Comparison of ENCODE assay signal across 31 cellular contexts in genomic region chr13:39422845-39423565, GRCh38.
DNase-seq lines count a peak whose midpoint lies in the region; ATAC-seq, FAIRE-seq and TF ChIP-seq lines count a peak whose summit lies in the region.
"Had no signal": no experiment of that assay in that cellular context is flagged by ENCODE, and none has a peak within 500 bp of the region (broad histone marks: within the 10 kb centered on the region; RNA-seq: fewer than 3 reads in every experiment).

No MANE protein-coding gene starts in this region.

- H3K9ac ChIP-seq in K562 (ENCODE audit: insufficient read depth in 1 of 2, low read depth in 2 of 2, low read length in 2 of 2), result no peak overlapping the region
- H3K9ac ChIP-seq: BLaER1 treated with 17β-estradiol and CSF1 and Interleukin-3, amounts not matched to agents 10 nM and 100 nM had no signal

- DNase-seq in EL (peak; percentile 10), LHCN-M2 (ENCODE audit: low read depth) (peak; percentile 12), K562 (ENCODE audit: extremely low read depth in 1 of 4, low spot score in 3 of 4) (no peak), foreskin fibroblast (peak; percentile 17 to 51), putamen (ENCODE audit: low spot score) (no peak), erythroblast (lab: John Stamatoyannopoulos, UW) (no peak), glomerular visceral epithelial cell (ENCODE audit: extremely low spot score) (no peak), NCI-H1092 treated with DMSO at 0.1 percent for 48 hours (lab: John Stamatoyannopoulos, UW) (no peak)
- DNase-seq: activated CD8-positive, alpha-beta memory T cell treated with anti-CD3 and anti-CD28 coated beads, Interleukin-2, amount 50 U/mL, for 48 hours; DND-41; gastrocnemius medialis; HFFc6; hippocampal formation; KG1; left lung; naive thymus-derived CD8-positive, alpha-beta T cell; NCI-H1048; NCI-H187; NCI-H2227 treated with DMSO at 0.1 percent for 48 hours; NCI-H774; retina; stimulated activated CD4-positive, alpha-beta T cell treated with anti-CD3 and anti-CD28 coated beads, Interleukin-2, amount 100 ng/mL, for 48 hours; substantia nigra had no signal

- no peaks in the 10 kb centered on the region for H3K36me3 ChIP-seq in K562 (ENCODE audit: control insufficient read depth, insufficient read depth, low read length)
- H3K36me3 ChIP-seq: ascending aorta; BLaER1 treated with 17β-estradiol and CSF1 and Interleukin-3, amounts not matched to agents 10 nM and 100 nM; gastrocnemius medialis; left lung had no signal

- no peaks in the 10 kb centered on the region for H3K4me1 ChIP-seq in K562 (replicated peaks in 1 of 2; ENCODE audit: control insufficient read depth in 2 of 2, insufficient read depth in 2 of 2, low read length in 2 of 2)
- H3K4me1 ChIP-seq: left lung had no signal

- H3K4me2 ChIP-seq in K562 (ENCODE audit: insufficient read depth, low read length), result no peak overlapping the region
- H3K4me2 ChIP-seq: BLaER1 treated with 17β-estradiol and CSF1 and Interleukin-3, amounts not matched to agents 10 nM and 100 nM; smooth muscle cell had no signal

- TF ChIP-seq CTCF in K562 (IDR thresholded peaks at IDR 0.05 in 2 of 3, conservative IDR thresholded peaks at IDR 0.05 in 1 of 3; ENCODE audit: insufficient read depth in 2 of 3, low read depth in 1 of 3, low read length in 3 of 3), result no peak
- no peak for TF ChIP-seq CTCF in foreskin fibroblast (IDR thresholded peaks at IDR 0.05; ENCODE audit: low read depth, low read length)

- H2AFZ ChIP-seq in K562 (ENCODE audit: low read depth, low read length), result no peak overlapping the region

- TF ChIP-seq POLR2A in K562 (conservative IDR thresholded peaks at IDR 0.05) (no peak), erythroblast (IDR thresholded peaks at IDR 0.05; ENCODE audit: low read length) (no peak)

- TF ChIP-seq RAD21 in K562 (CRISPR knock-in tag; conservative IDR thresholded peaks at IDR 0.05 in 1 of 2, IDR thresholded peaks at IDR 0.05 in 1 of 2), result no peak

- H3K27ac ChIP-seq in K562 (ENCODE audit: extremely low read depth, low read depth, low read length), result no peak overlapping the region
- H3K27ac ChIP-seq: ascending aorta; BLaER1 treated with 17β-estradiol and CSF1 and Interleukin-3, amounts not matched to agents 10 nM and 100 nM; gastrocnemius medialis; left lung; VCaP had no signal

- H3K4me3 ChIP-seq in K562 (no peak overlapping the region), foreskin fibroblast (ENCODE audit: low read depth in 1 of 2, low read length in 2 of 2) (no peak overlapping the region)
- H3K4me3 ChIP-seq: ascending aorta; BLaER1 treated with 17β-estradiol and CSF1 and Interleukin-3, amounts not matched to agents 10 nM and 100 nM; gastrocnemius medialis; left lung; smooth muscle cell had no signal

- no peak for ATAC-seq in K562
- ATAC-seq: activated naive CD4-positive, alpha-beta T cell treated with anti-CD3 and anti-CD28 coated beads, Interleukin-2, amount 50 U/mL, for 72 hours; activated T-helper 17 cell treated with anti-CD3 and anti-CD28 coated beads, Interleukin-2, amount 50 U/mL, for 72 hours; gastrocnemius medialis; left lung; naive thymus-derived CD8-positive, alpha-beta T cell; SK-N-SH treated with all-trans-retinoic acid at 6 μM for 48 hours; stimulated activated effector memory CD8-positive, alpha-beta T cell treated with anti-CD3 and anti-CD28 coated beads, Interleukin-12 subunit alpha, Interleukin-12 subunit beta, amount 100 ng/mL, for 72 hours had no signal

- WGBS in K562 (ENCODE audit: insufficient coverage, low coverage, missing lambda C conversion rate), result 0% methylated on average over 5 of the region's 5 CpGs

- FAIRE-seq in K562 (lab: Jason Lieb, UNC), result no peak

- CTCF ChIA-PET in K562 (lab: Yijun Ruan, JAX; ENCODE audit: low intra/inter-chr PET ratio), result no interaction called here

- in situ Hi-C loops in K562 (cut with MboI), result no loop called here

- no peaks in the 10 kb centered on the region for H4K20me1 ChIP-seq in K562 (replicated peaks; ENCODE audit: control insufficient read depth, insufficient read depth, low read length)
- H4K20me1 ChIP-seq: BLaER1 treated with 17β-estradiol and CSF1 and Interleukin-3, amounts not matched to agents 10 nM and 100 nM had no signal

- BruUV-seq in K562 (replicated peaks; lab: Mats Ljungman, UMichigan), result no TSS peak

- no peaks in the 10 kb centered on the region for H3K27me3 ChIP-seq in K562 (ENCODE audit: control insufficient read depth in 2 of 2, insufficient read depth in 2 of 2, low read length in 2 of 2)
- H3K27me3 ChIP-seq: ascending aorta; BLaER1 treated with 17β-estradiol and CSF1 and Interleukin-3, amounts not matched to agents 10 nM and 100 nM; gastrocnemius medialis; left lung had no signal

- no peaks in the 10 kb centered on the region for H3K79me2 ChIP-seq in K562 (ENCODE audit: control insufficient read depth, insufficient read depth, low read length)

- H3K9me3 ChIP-seq in K562 (replicated peaks; ENCODE audit: control insufficient read depth, insufficient read depth, low read depth, low read length), result no peaks in the 10 kb centered on the region
- H3K9me3 ChIP-seq: ascending aorta, gastrocnemius medialis, left lung had no signal

- POLR2A ChIA-PET in K562 (lab: Yijun Ruan, JAX), result no interaction called here

- TF ChIP-seq EP300 in K562 (IDR thresholded peaks at IDR 0.05; ENCODE audit: low read length), result no peak

- intact Hi-C loops in K562 (cut with micrococcal nuclease), result no loop called here

- no peaks in the 10 kb centered on the region for H3K9me1 ChIP-seq in K562 (ENCODE audit: control insufficient read depth, insufficient read depth, low read length)

TF ChIP-seq in K562, 482 proteins besides CTCF, POLR2A, EP300 and RAD21:
- TF ChIP-seq MEIS2 (IDR thresholded peaks at IDR 0.05; ENCODE audit: partially characterized antibody) (peak; percentile 13), ZNF318 (IDR thresholded peaks at IDR 0.05; ENCODE audit: borderline replicate concordance in 1 of 2, low read depth in 1 of 2) (no peak), EHMT2 (IDR thresholded peaks at IDR 0.05) (no peak), CEBPB (tag; IDR thresholded peaks at IDR 0.05) (0 out of 2 replicates have a peak, but pooled peaks have one; percentile 28)

Comparison
In these comparisons a context has a peak if more than half of its experiments do, and no peak if none do; other contexts are left out.
1. DNase-seq: peak in EL (single experiment), LHCN-M2 (single experiment) and foreskin fibroblast (2 of 2); none in K562 (0 of 4), putamen (single experiment), erythroblast (0 of 2), glomerular visceral epithelial cell (single experiment) and NCI-H1092 treated with DMSO at 0.1 percent for 48 hours (single experiment).